In genomic region chr7:44195901-44196300, GRCh38 we compare ENCODE assay signal across 19 cellular contexts. TPM values are rescaled to one million over a fixed set of nuclear protein-coding genes. Genes with fewer than 3 reads are reported as not detected.
A peak's percentile ranks its signal among the peaks of the same experiment; 100 is the strongest.
DNase-seq lines count a peak whose midpoint lies in the region; TF ChIP-seq lines count a peak whose summit lies in the region.
"Had no signal": no experiment of that assay in that cellular context is flagged by ENCODE, and none has a peak within 500 bp of the region (broad histone marks: within the 10 kb centered on the region; RNA-seq: fewer than 3 reads in every experiment).

No MANE protein-coding gene starts in this region.

- H3K27me3 ChIP-seq in KMS-11 (ENCODE audit: insufficient read depth, low read depth), result no peaks in the 10 kb centered on the region
- peaks cover 6% of the 10 kb centered on the region for H3K27me3 ChIP-seq in HAP-1 (ENCODE audit: low read depth)
- H3K27me3 ChIP-seq in testis, result no peaks in the 10 kb centered on the region
- H3K27me3 ChIP-seq: gastrocnemius medialis, SJSA1 had no signal

- WGBS in testis, 2 donors, result 40 to 59% methylated on average over 1 of the region's 1 CpG

- in situ Hi-C loops in HAP-1 (cut with MboI; ENCODE audit: low sequenced_read_pairs), result no loop called here

- H3K4me1 ChIP-seq in KMS-11 (ENCODE audit: low read depth, poor library complexity, severe bottlenecking) (no peaks in the 10 kb centered on the region), HAP-1 (no peaks in the 10 kb centered on the region), testis (no peaks in the 10 kb centered on the region)
- H3K4me1 ChIP-seq: colonic mucosa, gastrocnemius medialis had no signal

- TF ChIP-seq POLR2A in testis (IDR thresholded peaks at IDR 0.05), result no peak

- H3K27ac ChIP-seq in KMS-11, result no peak overlapping the region
- H3K27ac ChIP-seq in caudate nucleus (ENCODE audit: low read depth, low read length), result no peak overlapping the region
- no peak overlapping the region for H3K27ac ChIP-seq in testis
- H3K27ac ChIP-seq: colonic mucosa, gastrocnemius medialis, SJSA1 had no signal

- no peaks in the 10 kb centered on the region for H3K79me2 ChIP-seq in KMS-11 (ENCODE audit: insufficient read depth, low read depth)

- H3K4me3 ChIP-seq in KMS-11 (IDR thresholded peaks at IDR 0.05; ENCODE audit: insufficient read depth, low read depth, low read length) (no peak overlapping the region), HAP-1 (no peak overlapping the region), testis (no peak overlapping the region)
- H3K4me3 ChIP-seq: colonic mucosa, gastrocnemius medialis, GM23338, SJSA1, smooth muscle cell had no signal

- H4K20me1 ChIP-seq in KMS-11 (ENCODE audit: insufficient read depth), result no peaks in the 10 kb centered on the region

- H3K4me2 ChIP-seq in KMS-11, result no peak overlapping the region
- H3K4me2 ChIP-seq: GM23338, smooth muscle cell had no signal

- intact Hi-C loops in testis (cut with DNase I; ENCODE audit: low total_unique reads), result no loop called here

- TF ChIP-seq CTCF in KMS-11 (conservative IDR thresholded peaks at IDR 0.05; ENCODE audit: low read depth, low read length), result no peak
- no peak for TF ChIP-seq CTCF in testis (IDR thresholded peaks at IDR 0.05)

- peaks cover 6% of the 10 kb centered on the region; the same call in 1 of the 2 replicates for H3K9me3 ChIP-seq in HAP-1
- no peaks in the 10 kb centered on the region for H3K9me3 ChIP-seq in testis
- H3K9me3 ChIP-seq: colonic mucosa, gastrocnemius medialis, SJSA1 had no signal

- peak; percentile 78 for DNase-seq in DMS 273 treated with DMSO at 0.1 percent for 48 hours (lab: John Stamatoyannopoulos, UW)
- DNase-seq in RPMI7951 (ENCODE audit: low read depth), result peak; percentile 64
- DNase-seq in kidney tubule cell (ENCODE audit: low spot score), result peak; percentile 46
- DNase-seq in caudate nucleus (lab: John Stamatoyannopoulos, UW), result no peak
- no peak for DNase-seq in HAP-1 (ENCODE audit: low spot score in 2 of 2)
- no peak for DNase-seq in testis
- DNase-seq in NCI-H1930 (lab: John Stamatoyannopoulos, UW), result no peak
- DNase-seq: activated CD8-positive, alpha-beta memory T cell treated with anti-CD3 and anti-CD28 coated beads, Interleukin-2, amount 50 U/mL, for 48 hours; activated naive CD4-positive, alpha-beta T cell treated with anti-CD3 and anti-CD28 coated beads, Interleukin-2, amount 50 U/mL, for 16 hours; gastrocnemius medialis; left ventricle myocardium superior; NCI-H1048; T-helper 9 cell had no signal

- H2AFZ ChIP-seq in KMS-11 (ENCODE audit: low read depth), result 0 out of 2 replicates have a peak overlapping the region, but pooled peaks have one; percentile 3
- H2AFZ ChIP-seq: GM23338 had no signal

- H3K9ac ChIP-seq in KMS-11, result no peak overlapping the region

- H3K36me3 ChIP-seq in KMS-11 (ENCODE audit: insufficient read depth) (no peaks in the 10 kb centered on the region), HAP-1 (replicated peaks) (no peaks in the 10 kb centered on the region), testis (ENCODE audit: low read depth, missing control alignments) (no peaks in the 10 kb centered on the region)
- H3K36me3 ChIP-seq: colonic mucosa, gastrocnemius medialis had no signal

RNA-seq across cellular contexts. Expression of gene YKT6, which starts 4.9 kb away (rescaled TPM):
- 118 and 143 TPM in 2 replicates for total RNA-seq in RPMI7951 (2014; rRNA removed; shearing (Covaris generic))
- 10 to 100 TPM; 66.5 to 72.3 TPM for total RNA-seq in testis
- polyA plus RNA-seq in testis (ENCODE audit: insufficient read depth, low read depth, low replicate concordance), result 85.9 TPM

RNA-seq across cellular contexts. Expression of gene GCK, which starts 6.7 kb away (rescaled TPM):
- 2.4 and 2.6 TPM in 2 replicates for total RNA-seq in RPMI7951 (2014; rRNA removed; shearing (Covaris generic))
- total RNA-seq in testis, result 1 to 10 TPM in 1 of 2 donors, under 1 TPM in 1; 0.94 to 1.2 TPM
- 0.90 TPM for polyA plus RNA-seq in testis (ENCODE audit: insufficient read depth, low read depth, low replicate concordance)

RNA-seq across cellular contexts. Expression of gene MYL7, which starts 54.8 kb away (rescaled TPM):
- total RNA-seq in RPMI7951 (2014; rRNA removed; shearing (Covaris generic)), result not detected in 2 replicates
- 1 to 10 TPM; 1.5 to 1.7 TPM for total RNA-seq in testis
- not detected for polyA plus RNA-seq in testis (ENCODE audit: insufficient read depth, low read depth, low replicate concordance)
- total RNA-seq: activated CD4-positive, alpha-beta T cell treated with anti-CD3 and anti-CD28 coated beads for 36 hours; GM23338; SJSA1 had no signal

Comparison
In these comparisons a context has a peak if more than half of its experiments do, and no peak if none do; other contexts are left out.
1. DNase-seq: peak in DMS 273 treated with DMSO at 0.1 percent for 48 hours (single experiment), RPMI7951 (single experiment) and kidney tubule cell (single experiment); none in caudate nucleus (0 of 61), HAP-1 (0 of 2), testis (single experiment) and NCI-H1930 (0 of 2).